ENCODE assay signal across 30 cellular contexts in the genomic region with DNA sequence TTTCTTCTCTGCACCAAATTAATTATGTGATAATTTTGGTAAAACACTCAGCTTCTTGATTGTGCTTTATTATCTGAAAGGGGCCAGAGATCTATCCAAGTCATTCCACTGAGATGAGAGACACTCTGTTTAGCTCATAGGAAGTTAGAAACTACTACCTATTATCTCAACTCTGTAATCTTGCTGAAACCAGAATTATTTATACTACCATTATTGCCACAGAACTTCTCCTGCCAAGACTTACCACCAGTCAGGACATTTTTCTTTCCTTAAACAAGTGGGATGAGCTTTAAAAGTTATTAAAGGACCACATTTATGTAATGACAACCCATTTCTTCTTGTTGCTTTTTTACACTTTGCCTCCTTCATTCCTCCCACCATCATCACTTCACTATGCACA.
"Had no signal": no experiment of that assay in that cellular context is flagged by ENCODE, and none has a peak within 500 bp of the region (broad histone marks: within the 10 kb centered on the region; RNA-seq: fewer than 3 reads in every experiment).

No MANE protein-coding gene starts in this region.

- H3K4me3 ChIP-seq: adrenal gland, ascending aorta, body of pancreas, breast epithelium had no signal

- H3K4me1 ChIP-seq: adrenal gland, ascending aorta, body of pancreas, breast epithelium had no signal

- H3K9me3 ChIP-seq: adrenal gland, ascending aorta, body of pancreas had no signal

- DNase-seq: activated B cell treated with CpG ODN at 0.5 μM for 24 hours; activated CD4-positive, alpha-beta memory T cell treated with anti-CD3 and anti-CD28 coated beads for 36 hours; activated CD4-positive, alpha-beta T cell treated with anti-CD3 and anti-CD28 coated beads for 4 hours; activated CD4-positive, alpha-beta T cell treated with anti-CD3 and anti-CD28 coated beads, Interleukin-2, amount 10 ng/mL, durations not matched to agents 24 days and 14 days; activated CD4-positive, alpha-beta T cell treated with anti-CD3 and anti-CD28 coated beads, Interleukin-2, amount 50 U/mL, for 1 hour; activated CD4-positive, alpha-beta T cell treated with anti-CD3 and anti-CD28 coated beads, Interleukin-2, amount 50 U/mL, for 4 hours; activated CD4-positive, CD25-positive, alpha-beta regulatory T cell treated with anti-CD3 and anti-CD28 coated beads, Interleukin-2, amount 50 U/mL, for 72 hours; activated CD8-positive, alpha-beta memory T cell treated with anti-CD3 and anti-CD28 coated beads, Interleukin-2, amount 50 U/mL, for 4 hours; activated CD8-positive, alpha-beta T cell treated with anti-CD3 and anti-CD28 coated beads for 36 hours; activated effector memory CD4-positive, alpha-beta T cell treated with anti-CD3 and anti-CD28 coated beads, Interleukin-2, amount 50 U/mL, for 16 hours; activated gamma-delta T cell treated with Interleukin-2 at 50 U/mL for 16 hours; activated naive CD4-positive, alpha-beta T cell; activated naive CD4-positive, alpha-beta T cell treated with anti-CD3 and anti-CD28 coated beads for 36 hours; activated naive CD4-positive, alpha-beta T cell treated with anti-CD3 and anti-CD28 coated beads, Interleukin-2, amount 50 U/mL, for 16 hours; activated naive CD8-positive, alpha-beta T cell treated with anti-CD3 and anti-CD28 coated beads for 36 hours; activated T-cell treated with anti-CD3 and anti-CD28 coated beads for 4 hours; activated T-cell treated with anti-CD3 and anti-CD28 coated beads, Interleukin-2, amount 50 U/mL, for 1 hour; activated T-cell treated with anti-CD3 and anti-CD28 coated beads, Interleukin-2, amount 50 U/mL, for 4 hours; activated T-cell treated with anti-CD3 and anti-CD28 coated beads, Interleukin-2, amount 50 U/mL, for 72 hours; adrenal gland; amygdala; anterior cingulate cortex; body of pancreas; brain microvascular endothelial cell; central memory CD4-positive, alpha-beta T cell; T-helper 2 cell; T-helper 9 cell had no signal

- H3K36me3 ChIP-seq: adrenal gland, ascending aorta, brain microvascular endothelial cell, breast epithelium had no signal

- H3K27me3 ChIP-seq: adrenal gland, ascending aorta, body of pancreas, brain microvascular endothelial cell, breast epithelium had no signal

- H3K27ac ChIP-seq: adrenal gland, ascending aorta, body of pancreas, brain microvascular endothelial cell, breast epithelium, VCaP had no signal
